11 cellular contexts compared by ENCODE assay signal in the genomic region with DNA sequence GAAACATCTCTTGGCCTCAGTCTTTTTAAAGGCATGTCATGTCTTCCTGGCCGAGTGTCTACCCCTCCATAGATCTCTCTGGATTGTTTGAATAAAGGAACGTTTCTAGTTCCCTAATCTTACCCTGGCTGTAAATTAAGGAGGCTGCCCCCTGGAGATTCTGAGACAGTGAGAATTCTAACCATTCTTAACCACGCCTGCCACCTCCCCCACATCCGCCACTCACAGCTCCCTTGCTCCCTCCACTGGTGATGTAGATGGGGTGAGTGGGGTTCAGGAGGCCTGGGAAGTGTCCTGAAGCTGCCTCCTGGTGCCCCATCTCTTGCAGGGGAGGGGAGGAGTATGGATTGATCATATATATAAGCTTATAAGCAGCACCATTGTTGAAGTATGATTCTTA. TPM values are rescaled to one million over a fixed set of nuclear protein-coding genes. Genes with fewer than 3 reads are reported as not detected.
DNase-seq lines count a peak whose midpoint lies in the region; ATAC-seq and TF ChIP-seq lines count a peak whose summit lies in the region.
"Had no signal": no experiment of that assay in that cellular context is flagged by ENCODE, and none has a peak within 500 bp of the region (broad histone marks: within the 10 kb centered on the region; RNA-seq: fewer than 3 reads in every experiment).

No MANE protein-coding gene starts in this region.

- no peak for TF ChIP-seq CTCF in left lung (IDR thresholded peaks at IDR 0.05)

- no peak overlapping the region for H3K4me3 ChIP-seq in left lung
- H3K4me3 ChIP-seq: gastroesophageal sphincter, Peyer's patch had no signal

- H3K27me3 ChIP-seq in left lung: peaks cover 0 to 50% of the 10 kb centered on the region in 2 donors
- H3K27me3 ChIP-seq: gastroesophageal sphincter, Peyer's patch had no signal

- no peaks in the 10 kb centered on the region for H3K36me3 ChIP-seq in left lung
- H3K36me3 ChIP-seq: gastroesophageal sphincter, neutrophil, Peyer's patch had no signal

- ATAC-seq in left lung: no peak
- no peak for ATAC-seq in HG03442 (IDR thresholded peaks at IDR 0.05; ENCODE audit: unreplicated experiment)
- no peak for ATAC-seq in GM21367 (IDR thresholded peaks at IDR 0.05; ENCODE audit: unreplicated experiment)
- ATAC-seq: gastroesophageal sphincter had no signal

- H3K27ac Mint-ChIP-seq in activated naive CD8-positive, alpha-beta T cell treated with anti-CD3 and anti-CD28 coated beads for 36 hours: no peak overlapping the region

- DNase-seq in activated naive CD4-positive, alpha-beta T cell treated with Interleukin-2 at 50 U/mL for 16 hours: peak; percentile 21
- no peak for DNase-seq in activated naive CD4-positive, alpha-beta T cell treated with anti-CD3 and anti-CD28 coated beads, Interleukin-2, amount 50 U/mL, for 16 hours
- DNase-seq in NOMO-1 treated with DMSO at 0.1 percent for 48 hours (lab: John Stamatoyannopoulos, UW; ENCODE audit: unreplicated experiment) (peak; percentile 78), left lung (no peak)
- peak; percentile 25 for DNase-seq in activated naive CD8-positive, alpha-beta T cell treated with anti-CD3 and anti-CD28 coated beads for 36 hours
- peak; percentile 16 for DNase-seq in stimulated activated CD4-positive, alpha-beta T cell treated with anti-CD3 and anti-CD28 coated beads, Interleukin-4, amount 100 ng/mL, for 24 hours
- DNase-seq: Peyer's patch had no signal

- intact Hi-C loops in left lung (cut with DNase I): no loop called here

- H3K4me3 Mint-ChIP-seq in activated naive CD8-positive, alpha-beta T cell treated with anti-CD3 and anti-CD28 coated beads for 36 hours: no peak overlapping the region

- peaks cover 73% of the 10 kb centered on the region for H3K4me1 Mint-ChIP-seq in activated naive CD8-positive, alpha-beta T cell treated with anti-CD3 and anti-CD28 coated beads for 36 hours

- H3K9me3 Mint-ChIP-seq in activated naive CD8-positive, alpha-beta T cell treated with anti-CD3 and anti-CD28 coated beads for 36 hours: no peaks in the 10 kb centered on the region

- H3K9me3 ChIP-seq in left lung: no peaks in the 10 kb centered on the region
- H3K9me3 ChIP-seq: gastroesophageal sphincter, neutrophil, Peyer's patch had no signal

- peaks cover 2% of the 10 kb centered on the region for H3K36me3 Mint-ChIP-seq in activated naive CD8-positive, alpha-beta T cell treated with anti-CD3 and anti-CD28 coated beads for 36 hours

- no peak overlapping the region for H3K27ac ChIP-seq in left lung
- H3K27ac ChIP-seq: gastroesophageal sphincter, neutrophil, Peyer's patch had no signal

- H3K4me1 ChIP-seq in left lung: peaks cover 12 to 30% of the 10 kb centered on the region in 2 donors

- H3K27me3 Mint-ChIP-seq in activated naive CD8-positive, alpha-beta T cell treated with anti-CD3 and anti-CD28 coated beads for 36 hours: peaks cover 40% of the 10 kb centered on the region

RNA-seq across cellular contexts. Expression of a gene that starts 48.0 kb away (rescaled TPM):
- total RNA-seq in activated naive CD8-positive, alpha-beta T cell treated with anti-CD3 and anti-CD28 coated beads for 36 hours: under 1 TPM; 0.54 to 0.76 TPM
- total RNA-seq in left lung: 10 to 100 TPM; 49.6 to 64.5 TPM

Comparison
In these comparisons a context has a peak if more than half of its experiments do, and no peak if none do; other contexts are left out.
1. DNase-seq: peak in activated naive CD4-positive, alpha-beta T cell treated with Interleukin-2 at 50 U/mL for 16 hours (single experiment), NOMO-1 treated with DMSO at 0.1 percent for 48 hours (single experiment), activated naive CD8-positive, alpha-beta T cell treated with anti-CD3 and anti-CD28 coated beads for 36 hours (single experiment) and stimulated activated CD4-positive, alpha-beta T cell treated with anti-CD3 and anti-CD28 coated beads, Interleukin-4, amount 100 ng/mL, for 24 hours (single experiment); none in activated naive CD4-positive, alpha-beta T cell treated with anti-CD3 and anti-CD28 coated beads, Interleukin-2, amount 50 U/mL, for 16 hours (single experiment) and left lung (0 of 2).
2. RNA of a gene that starts 48.0 kb away (total RNA-seq): 49.6 to 64.5 TPM in left lung; 0.54 to 0.76 TPM in activated naive CD8-positive, alpha-beta T cell treated with anti-CD3 and anti-CD28 coated beads for 36 hours; every median in the first group is over 10 times any median in the second.